ENCODE assay signal across 9 cellular contexts in genomic region chr14:52043690-52044089, GRCh38. TPM values are rescaled to one million over a fixed set of nuclear protein-coding genes. Genes with fewer than 3 reads are reported as not detected.
A peak's percentile ranks its signal among the peaks of the same experiment; 100 is the strongest.
DNase-seq lines count a peak whose midpoint lies in the region; ATAC-seq, FAIRE-seq and TF ChIP-seq lines count a peak whose summit lies in the region.
"Had no signal": no experiment of that assay in that cellular context is flagged by ENCODE, and none has a peak within 500 bp of the region (broad histone marks: within the 10 kb centered on the region; RNA-seq: fewer than 3 reads in every experiment).

No MANE protein-coding gene starts in this region.

- H3K4me1 Mint-ChIP-seq in activated CD4-positive, alpha-beta T cell treated with anti-CD3 and anti-CD28 coated beads, Interleukin-2, amount 10 ng/mL, durations not matched to agents 24 days and 14 days, result peaks cover 13% of the 10 kb centered on the region

- no peak for ATAC-seq in activated CD4-positive, CD25-positive, alpha-beta regulatory T cell treated with anti-CD3 and anti-CD28 coated beads, Interleukin-2, amount 50 U/mL, for 24 hours
- ATAC-seq: naive thymus-derived CD8-positive, alpha-beta T cell had no signal

- no peaks in the 10 kb centered on the region for H3K9me3 Mint-ChIP-seq in activated CD4-positive, alpha-beta T cell treated with anti-CD3 and anti-CD28 coated beads, Interleukin-2, amount 10 ng/mL, durations not matched to agents 24 days and 14 days
- H3K9me3 Mint-ChIP-seq: naive thymus-derived CD8-positive, alpha-beta T cell had no signal

- DNase-seq in DMS114 treated with DMSO at 0.1 percent for 48 hours (lab: John Stamatoyannopoulos, UW; ENCODE audit: unreplicated experiment) (peak; percentile 6), HTR-8/SVneo (ENCODE audit: insufficient read length, low spot score) (peak; percentile 36), fibroblast of pulmonary artery (ENCODE audit: low read depth) (no peak), NCI-H2081 treated with DMSO at 0.1 percent for 48 hours (lab: John Stamatoyannopoulos, UW) (no peak), NCI-H2107 treated with DMSO at 0.1 percent for 48 hours (lab: John Stamatoyannopoulos, UW; ENCODE audit: unreplicated experiment) (no peak)
- DNase-seq in activated CD4-positive, alpha-beta T cell treated with anti-CD3 and anti-CD28 coated beads, Interleukin-2, amount 10 ng/mL, durations not matched to agents 24 days and 14 days, result peak; percentile 72
- peak; percentile 25 for DNase-seq in stimulated activated CD4-positive, alpha-beta T cell treated with anti-CD3 and anti-CD28 coated beads, Interleukin-1b, Interleukin-23, amount 100 ng/mL, for 48 hours

- peaks cover 7% of the 10 kb centered on the region for H3K27me3 Mint-ChIP-seq in activated CD4-positive, alpha-beta T cell treated with anti-CD3 and anti-CD28 coated beads, Interleukin-2, amount 10 ng/mL, durations not matched to agents 24 days and 14 days

- H3K4me3 ChIP-seq in fibroblast of pulmonary artery (replicated peaks; ENCODE audit: low read depth, low read length), result no peak overlapping the region

- intact Hi-C loops in activated CD4-positive, alpha-beta T cell treated with anti-CD3 and anti-CD28 coated beads, Interleukin-2, amount 10 ng/mL, durations not matched to agents 24 days and 14 days (cut with micrococcal nuclease), result no loop called here

- FAIRE-seq in HTR-8/SVneo (lab: Jason Lieb, UNC), result no peak

- peak; percentile 54 for TF ChIP-seq CTCF in fibroblast of pulmonary artery (IDR thresholded peaks at IDR 0.05; ENCODE audit: low read length, missing control alignments)

- H3K4me3 Mint-ChIP-seq in activated CD4-positive, alpha-beta T cell treated with anti-CD3 and anti-CD28 coated beads, Interleukin-2, amount 10 ng/mL, durations not matched to agents 24 days and 14 days, result no peak overlapping the region
- H3K4me3 Mint-ChIP-seq: naive thymus-derived CD8-positive, alpha-beta T cell had no signal

- H3K36me3 Mint-ChIP-seq in activated CD4-positive, alpha-beta T cell treated with anti-CD3 and anti-CD28 coated beads, Interleukin-2, amount 10 ng/mL, durations not matched to agents 24 days and 14 days (ENCODE audit: low read depth), result no peaks in the 10 kb centered on the region
- H3K36me3 Mint-ChIP-seq: naive thymus-derived CD8-positive, alpha-beta T cell had no signal

- H3K27ac Mint-ChIP-seq in activated CD4-positive, alpha-beta T cell treated with anti-CD3 and anti-CD28 coated beads, Interleukin-2, amount 10 ng/mL, durations not matched to agents 24 days and 14 days, result no peak overlapping the region
- H3K27ac Mint-ChIP-seq: naive thymus-derived CD8-positive, alpha-beta T cell had no signal

RNA-seq across cellular contexts. Expression of gene NID2, which starts 25.2 kb away (rescaled TPM):
- 0.09 TPM in 2 replicates for total RNA-seq in activated CD4-positive, alpha-beta T cell treated with anti-CD3 and anti-CD28 coated beads, Interleukin-2, amount 10 ng/mL, durations not matched to agents 24 days and 14 days
- total RNA-seq: naive thymus-derived CD8-positive, alpha-beta T cell had no signal

RNA-seq across cellular contexts. Expression of gene RTRAF, which starts 54.3 kb away (rescaled TPM):
- 226 and 229 TPM in 2 replicates for total RNA-seq in activated CD4-positive, alpha-beta T cell treated with anti-CD3 and anti-CD28 coated beads, Interleukin-2, amount 10 ng/mL, durations not matched to agents 24 days and 14 days

Comparison
In these comparisons a context has a peak if more than half of its experiments do, and no peak if none do; other contexts are left out.
1. DNase-seq: peak in DMS114 treated with DMSO at 0.1 percent for 48 hours (single experiment), HTR-8/SVneo (single experiment), activated CD4-positive, alpha-beta T cell treated with anti-CD3 and anti-CD28 coated beads, Interleukin-2, amount 10 ng/mL, durations not matched to agents 24 days and 14 days (single experiment) and stimulated activated CD4-positive, alpha-beta T cell treated with anti-CD3 and anti-CD28 coated beads, Interleukin-1b, Interleukin-23, amount 100 ng/mL, for 48 hours (single experiment); none in fibroblast of pulmonary artery (single experiment), NCI-H2081 treated with DMSO at 0.1 percent for 48 hours (single experiment) and NCI-H2107 treated with DMSO at 0.1 percent for 48 hours (single experiment).